Comparison of ENCODE assay signal across 28 cellular contexts in the genomic region with DNA sequence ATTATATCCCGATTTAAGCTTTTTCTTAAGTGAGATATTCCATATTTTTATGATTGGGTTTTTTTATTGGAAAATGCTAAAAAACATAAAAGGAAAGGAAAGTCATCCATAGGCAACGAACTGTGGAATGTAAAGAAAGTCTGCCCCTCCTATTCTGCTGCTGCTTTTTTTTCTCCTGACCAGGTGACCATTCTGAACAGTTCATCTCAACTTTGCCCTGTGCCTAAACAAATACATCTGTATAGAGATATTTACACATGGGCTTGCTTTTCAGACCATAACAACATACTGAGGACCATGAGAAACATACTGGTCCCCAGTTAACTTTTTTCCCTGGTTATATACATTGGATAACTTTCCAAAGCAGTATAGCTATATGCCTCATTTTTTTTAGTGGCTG.
"Had no signal": no experiment of that assay in that cellular context is flagged by ENCODE, and none has a peak within 500 bp of the region (broad histone marks: within the 10 kb centered on the region; RNA-seq: fewer than 3 reads in every experiment).

No MANE protein-coding gene starts in this region.

- H3K4me1 ChIP-seq: colonic mucosa, esophagus muscularis mucosa, esophagus squamous epithelium, foreskin keratinocyte, gastroesophageal sphincter, heart left ventricle, heart right ventricle had no signal

- H3K4me3 Mint-ChIP-seq: dendritic cell treated with granulocyte-macrophage colony-stimulating factor and Interleukin-4, amounts not matched to agents 40 ng/mL and 50 ng/mL, for 4 days; effector memory CD8-positive, alpha-beta T cell; endodermal cell had no signal

- H3K27ac ChIP-seq: colonic mucosa, coronary artery, dorsolateral prefrontal cortex, epithelial cell of prostate, esophagus muscularis mucosa, esophagus squamous epithelium, foreskin keratinocyte, gastrocnemius medialis, gastroesophageal sphincter, heart left ventricle, heart right ventricle had no signal

- H3K36me3 ChIP-seq: colonic mucosa, gastrocnemius medialis had no signal

- H3K27me3 Mint-ChIP-seq: dendritic cell treated with granulocyte-macrophage colony-stimulating factor and Interleukin-4, amounts not matched to agents 40 ng/mL and 50 ng/mL, for 4 days had no signal

- H3K4me3 ChIP-seq: colonic mucosa, coronary artery, dorsolateral prefrontal cortex, esophagus muscularis mucosa, esophagus squamous epithelium, gastrocnemius medialis, gastroesophageal sphincter, heart left ventricle, heart right ventricle had no signal

- H3K9me3 Mint-ChIP-seq: dendritic cell treated with granulocyte-macrophage colony-stimulating factor and Interleukin-4, amounts not matched to agents 40 ng/mL and 50 ng/mL, for 4 days; effector memory CD8-positive, alpha-beta T cell had no signal

- H3K9me3 ChIP-seq: colonic mucosa, esophagus muscularis mucosa, esophagus squamous epithelium, gastrocnemius medialis, heart left ventricle had no signal

- DNase-seq: colonic mucosa; cortex of kidney; dermis blood vessel endothelial cell; dorsolateral prefrontal cortex; effector CD4-positive, alpha-beta T cell; effector CD8-positive, alpha-beta T cell; effector memory CD4-positive, alpha-beta T cell; effector memory CD8-positive, alpha-beta T cell; endodermal cell; erythroblast; esophagus squamous epithelium; foreskin fibroblast; foreskin keratinocyte; foreskin melanocyte; gastrocnemius medialis; glutamatergic neuron; head of caudate nucleus; heart left ventricle; heart right ventricle had no signal

- ATAC-seq: effector memory CD8-positive, alpha-beta T cell; esophagus mucosa; foreskin keratinocyte; gastrocnemius medialis; gastroesophageal sphincter; heart left ventricle; heart right ventricle had no signal

- H3K27ac Mint-ChIP-seq: dendritic cell treated with granulocyte-macrophage colony-stimulating factor and Interleukin-4, amounts not matched to agents 40 ng/mL and 50 ng/mL, for 4 days; effector memory CD8-positive, alpha-beta T cell; endodermal cell had no signal

- FAIRE-seq: colon, endometrium, endothelial cell of umbilical vein had no signal

- H3K27me3 ChIP-seq: colonic mucosa, esophagus muscularis mucosa, esophagus squamous epithelium, foreskin keratinocyte, gastrocnemius medialis, gastroesophageal sphincter, heart left ventricle, heart right ventricle had no signal
